Comparison of ENCODE assay signal across 14 cellular contexts in the genomic region with DNA sequence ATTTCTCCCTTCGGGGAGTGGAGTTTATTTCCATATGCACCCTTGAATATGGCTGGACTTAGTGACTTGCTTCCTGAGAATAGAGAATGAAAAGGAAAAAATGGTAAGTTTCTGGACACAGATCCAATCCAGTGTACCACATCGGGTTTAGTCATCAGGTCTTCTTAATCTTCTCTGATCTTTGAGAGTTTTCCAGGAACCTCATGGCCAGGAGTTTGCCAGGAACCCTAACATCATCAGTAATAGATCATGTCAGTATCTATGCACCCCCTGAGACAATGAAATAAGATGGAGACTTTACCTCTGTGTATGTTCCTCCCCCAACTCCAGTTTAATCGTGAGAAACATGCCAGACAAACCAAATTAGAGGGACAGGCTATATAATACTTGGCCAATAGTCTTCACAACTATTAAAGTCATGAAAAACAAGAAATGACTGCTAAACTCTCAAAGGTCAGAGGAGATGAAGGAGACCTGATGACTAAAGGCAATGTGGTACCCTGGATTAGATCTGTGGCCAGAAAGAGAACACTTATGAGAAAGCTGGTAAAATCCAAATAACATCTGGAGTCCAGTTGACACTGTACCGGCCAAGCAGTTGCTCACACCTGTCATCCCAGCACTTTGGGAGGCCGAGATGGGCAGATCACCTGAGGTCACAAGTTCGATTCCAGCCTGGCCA. TPM values are rescaled to one million over a fixed set of nuclear protein-coding genes. Genes with fewer than 3 reads are reported as not detected.
DNase-seq lines count a peak whose midpoint lies in the region; ATAC-seq and TF ChIP-seq lines count a peak whose summit lies in the region.
"Had no signal": no experiment of that assay in that cellular context is flagged by ENCODE, and none has a peak within 500 bp of the region (broad histone marks: within the 10 kb centered on the region; RNA-seq: fewer than 3 reads in every experiment).

No MANE protein-coding gene starts in this region.

- DNase-seq in GM03348 (ENCODE audit: low spot score) (peak; percentile 60), Panc1 (ENCODE audit: low read depth, low spot score) (no peak), fibroblast of the aortic adventitia (ENCODE audit: low read depth) (peak; percentile 72), ureter (ENCODE audit: low spot score) (no peak)
- no peak for DNase-seq in activated CD4-positive, alpha-beta T cell treated with anti-CD3 and anti-CD28 coated beads, Interleukin-2, amount 50 U/mL, for 48 hours
- DNase-seq in activated CD8-positive, alpha-beta T cell treated with anti-CD3 and anti-CD28 coated beads for 36 hours: no peak
- DNase-seq: DMS 273 treated with DMSO at 0.1 percent for 48 hours, NCI-H1930, NCI-H510A, NCI-H82, SHP77 had no signal

- H3K27ac ChIP-seq in Panc1 (ENCODE audit: low read length): peak overlapping the region; percentile 30; the same call in 1 of the 2 replicates
- H3K27ac ChIP-seq: BLaER1, KMS-11 had no signal

- BruUV-seq in Panc1 (replicated peaks; lab: Mats Ljungman, UMichigan): no TSS peak

- no peaks in the 10 kb centered on the region for H3K4me1 Mint-ChIP-seq in activated CD8-positive, alpha-beta T cell treated with anti-CD3 and anti-CD28 coated beads for 36 hours (ENCODE audit: low read depth)

- H3K27me3 ChIP-seq in Panc1 (ENCODE audit: control insufficient read depth, insufficient read depth, low read length): no peaks in the 10 kb centered on the region
- H3K27me3 ChIP-seq: BLaER1 had no signal

- H3K27me3 Mint-ChIP-seq in activated CD8-positive, alpha-beta T cell treated with anti-CD3 and anti-CD28 coated beads for 36 hours: no peaks in the 10 kb centered on the region

- no peak overlapping the region for H3K4me3 Mint-ChIP-seq in activated CD8-positive, alpha-beta T cell treated with anti-CD3 and anti-CD28 coated beads for 36 hours

- H3K4me3 ChIP-seq in Panc1 (ENCODE audit: low read depth in 2 of 2, low read length in 2 of 2): no peak overlapping the region
- no peak overlapping the region for H3K4me3 ChIP-seq in fibroblast of the aortic adventitia (ENCODE audit: low read depth, low read length)
- H3K4me3 ChIP-seq: BLaER1 had no signal

- H3K9me3 ChIP-seq in Panc1 (ENCODE audit: control insufficient read depth, insufficient read depth, low read depth, low read length): no peaks in the 10 kb centered on the region

- no peak for ATAC-seq in Panc1
- no peak for ATAC-seq in GM21381 (IDR thresholded peaks at IDR 0.05; ENCODE audit: unreplicated experiment)
- ATAC-seq in activated CD8-positive, alpha-beta T cell treated with anti-CD3 and anti-CD28 coated beads for 36 hours: no peak

- peaks cover 13% of the 10 kb centered on the region for H3K36me3 Mint-ChIP-seq in activated CD8-positive, alpha-beta T cell treated with anti-CD3 and anti-CD28 coated beads for 36 hours (ENCODE audit: low read depth)

- 0 out of 2 replicates have a peak, but pooled peaks cover 3% of the 10 kb centered on the region for H3K4me1 ChIP-seq in Panc1 (ENCODE audit: control insufficient read depth, insufficient read depth, low read length)
- H3K4me1 ChIP-seq: BLaER1 had no signal

- intact Hi-C loops in Panc1 (cut with micrococcal nuclease; ENCODE audit: unreplicated experiment): no loop called here
- intact Hi-C loops in activated CD8-positive, alpha-beta T cell treated with anti-CD3 and anti-CD28 coated beads for 36 hours (cut with micrococcal nuclease): no loop called here

- peaks cover 9% of the 10 kb centered on the region for H3K9me3 Mint-ChIP-seq in activated CD8-positive, alpha-beta T cell treated with anti-CD3 and anti-CD28 coated beads for 36 hours

- CTCF ChIA-PET in Panc1 (lab: Charles Lee): no interaction called here
- CTCF ChIA-PET in activated CD8-positive, alpha-beta T cell treated with anti-CD3 and anti-CD28 coated beads for 36 hours (lab: Charles Lee): interaction anchor here (4.3 kb wide), 1 partner anchor 75 kb away, joined by 15 read pairs; no protein-coding TSS in a partner anchor

- POLR2A ChIA-PET in Panc1 (lab: Charles Lee): no interaction called here
- POLR2A ChIA-PET in activated CD8-positive, alpha-beta T cell treated with anti-CD3 and anti-CD28 coated beads for 36 hours (lab: Charles Lee): no interaction called here

- no peak overlapping the region for H3K27ac Mint-ChIP-seq in activated CD8-positive, alpha-beta T cell treated with anti-CD3 and anti-CD28 coated beads for 36 hours

- H3K36me3 ChIP-seq in Panc1 (ENCODE audit: control insufficient read depth, insufficient read depth, low read length): no peaks in the 10 kb centered on the region

- in situ Hi-C loops in Panc1 (cut with HindIII; ENCODE audit: low pct_unique_long_range_greater_than_20kb, low sequenced_read_pairs): no loop called here

- no peak for TF ChIP-seq CTCF in Panc1 (IDR thresholded peaks at IDR 0.05)
- TF ChIP-seq CTCF in fibroblast of the aortic adventitia (IDR thresholded peaks at IDR 0.05; ENCODE audit: insufficient read depth, low read length): no peak
- no peak for TF ChIP-seq CTCF in activated CD8-positive, alpha-beta T cell treated with anti-CD3 and anti-CD28 coated beads for 36 hours (IDR thresholded peaks at IDR 0.05)

RNA-seq across cellular contexts. Expression of gene ATOX1, which starts 24.6 kb away (rescaled TPM):
- 202 TPM for total RNA-seq in Panc1 (2021; ENCODE audit: unreplicated experiment)
- polyA plus RNA-seq in Panc1 (2012; ENCODE audit: insufficient read length): 298 TPM
- total RNA-seq in fibroblast of the aortic adventitia (ENCODE audit: low replicate concordance): 28.6 and 66.6 TPM in 2 replicates
- 10 to 100 TPM; 69.6 to 73.3 TPM for total RNA-seq in activated CD8-positive, alpha-beta T cell treated with anti-CD3 and anti-CD28 coated beads for 36 hours
- 88.6 TPM for total RNA-seq in ureter

RNA-seq across cellular contexts. Expression of gene G3BP1, which starts 37.9 kb away (rescaled TPM):
- total RNA-seq in Panc1 (2021; ENCODE audit: unreplicated experiment) (290 TPM), fibroblast of the aortic adventitia (ENCODE audit: low replicate concordance) (161 and 239 TPM in 2 replicates), ureter (209 TPM)
- 138 TPM for polyA plus RNA-seq in Panc1 (2012; ENCODE audit: insufficient read length)
- 100 to 1,000 TPM; 247 to 253 TPM for total RNA-seq in activated CD8-positive, alpha-beta T cell treated with anti-CD3 and anti-CD28 coated beads for 36 hours

RNA-seq across cellular contexts. Expression of gene SPARC, which starts 47.2 kb away (rescaled TPM):
- total RNA-seq in Panc1 (2021; ENCODE audit: unreplicated experiment) (228 TPM), fibroblast of the aortic adventitia (ENCODE audit: low replicate concordance) (1,011 and 5,653 TPM in 2 replicates), ureter (483 TPM)
- 986 TPM for polyA plus RNA-seq in Panc1 (2012; ENCODE audit: insufficient read length)
- not detected for total RNA-seq in activated CD8-positive, alpha-beta T cell treated with anti-CD3 and anti-CD28 coated beads for 36 hours

Comparison
In these comparisons a context has a peak if more than half of its experiments do, and no peak if none do; other contexts are left out.
1. DNase-seq: peak in GM03348 (single experiment) and fibroblast of the aortic adventitia (single experiment); none in Panc1 (single experiment), activated CD4-positive, alpha-beta T cell treated with anti-CD3 and anti-CD28 coated beads, Interleukin-2, amount 50 U/mL, for 48 hours (0 of 2), activated CD8-positive, alpha-beta T cell treated with anti-CD3 and anti-CD28 coated beads for 36 hours (single experiment) and ureter (single experiment).
2. RNA of gene SPARC, which starts 47.2 kb away (total RNA-seq): 1,011 to 5,653 TPM in fibroblast of the aortic adventitia, 483 TPM in ureter (single experiment) and 228 TPM in Panc1 (single experiment); not detected in activated CD8-positive, alpha-beta T cell treated with anti-CD3 and anti-CD28 coated beads for 36 hours; every median in the first group is over 100 times any median in the second.